Comparison of ENCODE assay signal across 24 cellular contexts in genomic region chr7:157220916-157221569, GRCh38.
"Had no signal": no experiment of that assay in that cellular context is flagged by ENCODE, and none has a peak within 500 bp of the region (broad histone marks: within the 10 kb centered on the region; RNA-seq: fewer than 3 reads in every experiment).

No MANE protein-coding gene starts in this region.

- ATAC-seq: foreskin keratinocyte; left cardiac atrium; lower lobe of right lung; naive thymus-derived CD4-positive, alpha-beta T cell; right cardiac atrium had no signal

- H3K27ac ChIP-seq: foreskin keratinocyte, hepatocyte, left ventricle myocardium inferior, lower lobe of right lung, neural progenitor cell, ovary, stomach, tibial artery, upper lobe of left lung, uterus had no signal

- H3K9me3 ChIP-seq: left ventricle myocardium inferior, lower lobe of right lung, ovary, stomach, tibial artery, upper lobe of left lung, uterus had no signal

- H3K9me3 Mint-ChIP-seq: endodermal cell; naive thymus-derived CD4-positive, alpha-beta T cell; neural progenitor cell had no signal

- H3K27me3 Mint-ChIP-seq: naive thymus-derived CD4-positive, alpha-beta T cell; progenitor cell of endocrine pancreas had no signal

- H3K4me2 ChIP-seq: hepatocyte, neural progenitor cell had no signal

- H3K4me1 Mint-ChIP-seq: endodermal cell, neural progenitor cell had no signal

- FAIRE-seq: colon, endothelial cell of umbilical vein, kidney, small intestine had no signal

- H3K79me2 ChIP-seq: hepatocyte had no signal

- H3K4me1 ChIP-seq: foreskin keratinocyte, left ventricle myocardium inferior, lower lobe of right lung, neural progenitor cell, stomach, tibial artery, upper lobe of left lung, uterus had no signal

- H3K4me3 ChIP-seq: hepatocyte, left ventricle myocardium inferior, lower lobe of right lung, neural progenitor cell, ovary, stomach, tibial artery, upper lobe of left lung, uterus had no signal

- H3K9ac ChIP-seq: neural progenitor cell had no signal

- H3K27me3 ChIP-seq: foreskin keratinocyte, hepatocyte, neural progenitor cell, ovary, stomach, tibial artery, upper lobe of left lung, uterus had no signal

- H3K27ac Mint-ChIP-seq: neural progenitor cell, progenitor cell of endocrine pancreas had no signal

- H3K36me3 ChIP-seq: ovary, uterus had no signal

- H2AFZ ChIP-seq: hepatocyte, neural progenitor cell had no signal

- DNase-seq: dermis blood vessel endothelial cell; endodermal cell; erythroblast; foreskin keratinocyte; kidney; left cardiac atrium; left ventricle myocardium inferior; lower lobe of right lung; mesendoderm; naive thymus-derived CD4-positive, alpha-beta T cell; ovary; right cardiac atrium; small intestine; stimulated activated CD4-positive, alpha-beta T cell treated with anti-CD3 and anti-CD28 coated beads, Interleukin-12 subunit alpha, Interleukin-12 subunit beta, amount 100 ng/mL, for 4 hours; stimulated activated naive CD4-positive, alpha-beta T cell; stomach; tibial artery; upper lobe of left lung; uterus had no signal

- H3K4me3 Mint-ChIP-seq: endodermal cell; naive thymus-derived CD4-positive, alpha-beta T cell; neural progenitor cell had no signal
